2 cellular contexts compared by ENCODE assay signal in the genomic region with DNA sequence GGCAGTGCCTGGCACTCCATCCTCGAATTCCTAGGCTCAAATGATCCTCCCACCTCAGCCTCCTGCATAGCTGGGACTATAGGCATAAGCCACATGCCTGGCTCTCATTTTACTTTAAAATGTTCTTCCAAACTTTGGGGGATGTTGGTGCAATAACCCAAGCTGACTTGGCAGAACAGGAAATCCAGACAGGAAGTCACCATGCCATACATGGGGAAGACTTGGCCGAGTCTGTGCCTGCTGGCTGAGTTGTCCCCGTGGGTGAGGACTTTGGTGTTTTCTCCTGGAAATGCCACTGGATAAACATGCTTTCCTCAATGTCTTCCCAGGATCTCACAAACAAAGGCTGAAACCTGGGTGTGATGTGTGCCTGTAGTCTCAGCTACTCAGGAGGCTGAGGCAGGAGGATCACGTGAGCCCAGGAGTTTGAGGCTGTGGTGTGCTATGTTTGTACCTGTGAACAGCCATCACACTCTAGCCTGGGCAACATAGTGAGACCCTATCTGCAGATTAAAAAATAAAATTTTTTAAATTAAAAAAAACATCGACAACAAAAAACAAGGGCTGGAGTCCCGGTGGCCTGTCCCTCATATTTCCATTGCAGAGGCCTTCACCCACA.
TF ChIP-seq lines count a peak whose summit lies in the region.

No MANE protein-coding gene starts in this region.

TF ChIP-seq in K562, 482 proteins besides CTCF, POLR2A, EP300 and RAD21:
- TF ChIP-seq MAX (CRISPR knock-in tag; IDR thresholded peaks at IDR 0.05) (no peak), ZNF121 (CRISPR knock-in tag; conservative IDR thresholded peaks at IDR 0.05) (peak; percentile 76)

TF ChIP-seq in HEK293T, 16 proteins besides CTCF, POLR2A, EP300 and RAD21:
- TF ChIP-seq TARDBP (IDR thresholded peaks at IDR 0.05) (no peak), FOXA1 (IDR thresholded peaks at IDR 0.05) (no peak), FOXK2 (IDR thresholded peaks at IDR 0.05) (no peak), CTBP1 (IDR thresholded peaks at IDR 0.05; ENCODE audit: borderline replicate concordance) (no peak), PKNOX1 (IDR thresholded peaks at IDR 0.05) (no peak), BHLHE40 (IDR thresholded peaks at IDR 0.05; ENCODE audit: borderline replicate concordance) (no peak), ARNT (IDR thresholded peaks at IDR 0.05) (no peak), LEF1 (IDR thresholded peaks at IDR 0.05; ENCODE audit: borderline replicate concordance) (no peak), ZNF384 (IDR thresholded peaks at IDR 0.05) (no peak), SP1 (IDR thresholded peaks at IDR 0.05) (no peak), NFRKB (IDR thresholded peaks at IDR 0.05) (no peak)
TF ChIP-seq in HEK293T: peak in this region for 0.
